In genomic region chr15:25793354-25794050, GRCh38 we compare ENCODE assay signal across 8 cellular contexts.
A peak's percentile ranks its signal among the peaks of the same experiment; 100 is the strongest.
DNase-seq lines count a peak whose midpoint lies in the region; ATAC-seq and TF ChIP-seq lines count a peak whose summit lies in the region.
"Had no signal": no experiment of that assay in that cellular context is flagged by ENCODE, and none has a peak within 500 bp of the region (broad histone marks: within the 10 kb centered on the region; RNA-seq: fewer than 3 reads in every experiment).

No MANE protein-coding gene starts in this region.

- peaks cover 0 to 13% (median 0%) of the 10 kb centered on the region in 5 donors for H3K36me3 Mint-ChIP-seq in naive thymus-derived CD4-positive, alpha-beta T cell

- no peaks in the 10 kb centered on the region for H3K27me3 Mint-ChIP-seq in naive thymus-derived CD4-positive, alpha-beta T cell

- H3K27ac ChIP-seq in naive thymus-derived CD4-positive, alpha-beta T cell (ENCODE audit: low read depth, low read length) = no peak overlapping the region
- no peak overlapping the region for H3K27ac ChIP-seq in foreskin keratinocyte

- H3K4me3 Mint-ChIP-seq in naive thymus-derived CD4-positive, alpha-beta T cell = peak overlapping the region in 1 of 10 donors; percentile 5

- H3K27me3 ChIP-seq in naive thymus-derived CD4-positive, alpha-beta T cell (ENCODE audit: control insufficient read depth in 2 of 2, insufficient read depth in 2 of 2, low read length in 2 of 2) = no peaks in the 10 kb centered on the region
- H3K27me3 ChIP-seq in foreskin keratinocyte = no peaks in the 10 kb centered on the region

- ATAC-seq in GM19395 (IDR thresholded peaks at IDR 0.05; ENCODE audit: unreplicated experiment) (peak; percentile 95), HG02763 (IDR thresholded peaks at IDR 0.05; ENCODE audit: unreplicated experiment) (peak; percentile 72), omental fat pad (ENCODE audit: low FRiP score) (no peak), foreskin keratinocyte (no peak)
- ATAC-seq in naive thymus-derived CD4-positive, alpha-beta T cell = peak; percentile 73

- no peaks in the 10 kb centered on the region for H3K9me3 Mint-ChIP-seq in naive thymus-derived CD4-positive, alpha-beta T cell

- no peak overlapping the region for H3K4me3 ChIP-seq in naive thymus-derived CD4-positive, alpha-beta T cell (ENCODE audit: low read length)

- peaks cover 63 to 94% (median 77%) of the 10 kb centered on the region in 7 donors for H3K4me1 Mint-ChIP-seq in naive thymus-derived CD4-positive, alpha-beta T cell

- peak; percentile 100 for DNase-seq in MV-4-11 (lab: John Stamatoyannopoulos, UW)
- no peak for DNase-seq in naive thymus-derived CD4-positive, alpha-beta T cell
- DNase-seq in NCI-H526 (lab: John Stamatoyannopoulos, UW) = no peak
- DNase-seq in omental fat pad (ENCODE audit: low spot score) = no peak
- no peak for DNase-seq in foreskin keratinocyte
- DNase-seq: foreskin fibroblast had no signal

- TF ChIP-seq CTCF in omental fat pad (IDR thresholded peaks at IDR 0.05) (no peak), foreskin keratinocyte (conservative IDR thresholded peaks at IDR 0.05) (no peak)

- H3K4me1 ChIP-seq in naive thymus-derived CD4-positive, alpha-beta T cell (ENCODE audit: control insufficient read depth in 2 of 2, insufficient read depth in 2 of 2, low read length in 2 of 2) = peaks cover 0 to 11% of the 10 kb centered on the region in 2 donors
- H3K4me1 ChIP-seq in foreskin keratinocyte = no peaks in the 10 kb centered on the region

- peak overlapping the region in 3 of 9 donors; percentile 19 to 55 (median 40) for H3K27ac Mint-ChIP-seq in naive thymus-derived CD4-positive, alpha-beta T cell

- POLR2A ChIA-PET in naive thymus-derived CD4-positive, alpha-beta T cell (lab: Charles Lee) = no interaction called here

- CTCF ChIA-PET in naive thymus-derived CD4-positive, alpha-beta T cell (lab: Charles Lee) = no interaction called here

- intact Hi-C loops in naive thymus-derived CD4-positive, alpha-beta T cell (cut with micrococcal nuclease) = no loop called here

- no peaks in the 10 kb centered on the region for H3K9me3 ChIP-seq in naive thymus-derived CD4-positive, alpha-beta T cell (ENCODE audit: control insufficient read depth in 2 of 3, low read length in 3 of 3)

- no peaks in the 10 kb centered on the region for H3K36me3 ChIP-seq in naive thymus-derived CD4-positive, alpha-beta T cell (ENCODE audit: control insufficient read depth in 2 of 3, insufficient read depth in 3 of 3, low read length in 3 of 3)

Comparison
In these comparisons a context has a peak if more than half of its experiments do, and no peak if none do; other contexts are left out.
1. ATAC-seq: peak in GM19395 (single experiment), HG02763 (single experiment) and naive thymus-derived CD4-positive, alpha-beta T cell (single experiment); none in omental fat pad (single experiment) and foreskin keratinocyte (single experiment).